ENCODE assay signal across 1 cellular context in genomic region chr9:35659340-35659739, GRCh38.
TF ChIP-seq lines count a peak whose summit lies in the region.

No MANE protein-coding gene starts in this region.

TF ChIP-seq in SK-N-SH, 30 proteins besides CTCF, POLR2A, EP300 and RAD21 (continued from another document):
- TF ChIP-seq, protein P1, sequence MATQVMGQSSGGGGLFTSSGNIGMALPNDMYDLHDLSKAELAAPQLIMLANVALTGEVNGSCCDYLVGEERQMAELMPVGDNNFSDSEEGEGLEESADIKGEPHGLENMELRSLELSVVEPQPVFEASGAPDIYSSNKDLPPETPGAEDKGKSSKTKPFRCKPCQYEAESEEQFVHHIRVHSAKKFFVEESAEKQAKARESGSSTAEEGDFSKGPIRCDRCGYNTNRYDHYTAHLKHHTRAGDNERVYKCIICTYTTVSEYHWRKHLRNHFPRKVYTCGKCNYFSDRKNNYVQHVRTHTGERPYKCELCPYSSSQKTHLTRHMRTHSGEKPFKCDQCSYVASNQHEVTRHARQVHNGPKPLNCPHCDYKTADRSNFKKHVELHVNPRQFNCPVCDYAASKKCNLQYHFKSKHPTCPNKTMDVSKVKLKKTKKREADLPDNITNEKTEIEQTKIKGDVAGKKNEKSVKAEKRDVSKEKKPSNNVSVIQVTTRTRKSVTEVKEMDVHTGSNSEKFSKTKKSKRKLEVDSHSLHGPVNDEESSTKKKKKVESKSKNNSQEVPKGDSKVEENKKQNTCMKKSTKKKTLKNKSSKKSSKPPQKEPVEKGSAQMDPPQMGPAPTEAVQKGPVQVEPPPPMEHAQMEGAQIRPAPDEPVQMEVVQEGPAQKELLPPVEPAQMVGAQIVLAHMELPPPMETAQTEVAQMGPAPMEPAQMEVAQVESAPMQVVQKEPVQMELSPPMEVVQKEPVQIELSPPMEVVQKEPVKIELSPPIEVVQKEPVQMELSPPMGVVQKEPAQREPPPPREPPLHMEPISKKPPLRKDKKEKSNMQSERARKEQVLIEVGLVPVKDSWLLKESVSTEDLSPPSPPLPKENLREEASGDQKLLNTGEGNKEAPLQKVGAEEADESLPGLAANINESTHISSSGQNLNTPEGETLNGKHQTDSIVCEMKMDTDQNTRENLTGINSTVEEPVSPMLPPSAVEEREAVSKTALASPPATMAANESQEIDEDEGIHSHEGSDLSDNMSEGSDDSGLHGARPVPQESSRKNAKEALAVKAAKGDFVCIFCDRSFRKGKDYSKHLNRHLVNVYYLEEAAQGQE (IDR thresholded peaks at IDR 0.05; ENCODE audit: low read depth, low read length) = no peak
- TF ChIP-seq, protein P2, sequence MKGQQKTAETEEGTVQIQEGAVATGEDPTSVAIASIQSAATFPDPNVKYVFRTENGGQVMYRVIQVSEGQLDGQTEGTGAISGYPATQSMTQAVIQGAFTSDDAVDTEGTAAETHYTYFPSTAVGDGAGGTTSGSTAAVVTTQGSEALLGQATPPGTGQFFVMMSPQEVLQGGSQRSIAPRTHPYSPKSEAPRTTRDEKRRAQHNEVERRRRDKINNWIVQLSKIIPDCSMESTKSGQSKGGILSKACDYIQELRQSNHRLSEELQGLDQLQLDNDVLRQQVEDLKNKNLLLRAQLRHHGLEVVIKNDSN (IDR thresholded peaks at IDR 0.05; ENCODE audit: borderline replicate concordance, low read depth) = no peak
- no peak for TF ChIP-seq NRF1 (IDR thresholded peaks at IDR 0.05; ENCODE audit: low read depth, low read length)
- no peak for TF ChIP-seq SIN3A (IDR thresholded peaks at IDR 0.05; ENCODE audit: borderline replicate concordance, low read depth, low read length)
- TF ChIP-seq GATA2 (CRISPR knock-in tag; IDR thresholded peaks at IDR 0.05) = no peak
